ENCODE assay signal across 24 cellular contexts in genomic region chr1:168792142-168792541, GRCh38.
"Had no signal": no experiment of that assay in that cellular context is flagged by ENCODE, and none has a peak within 500 bp of the region (broad histone marks: within the 10 kb centered on the region; RNA-seq: fewer than 3 reads in every experiment).

No MANE protein-coding gene starts in this region.

- H3K27ac Mint-ChIP-seq: activated B cell treated with CpG ODN at 0.5 μM for 24 hours; activated CD4-positive, alpha-beta T cell treated with anti-CD3 and anti-CD28 coated beads, Interleukin-2, amount 10 ng/mL, durations not matched to agents 24 days and 14 days; activated naive CD8-positive, alpha-beta T cell; natural killer cell; progenitor cell of endocrine pancreas; T-helper 1 cell treated with Interleukin-12 subunit alpha and Interleukin-12 subunit beta and Interleukin-4 antibody, amounts not matched to agents 30 μg/mL and 1 μg/mL, for 36 hours had no signal

- H3K9me3 Mint-ChIP-seq: activated B cell treated with CpG ODN at 0.5 μM for 24 hours; activated CD4-positive, alpha-beta T cell treated with anti-CD3 and anti-CD28 coated beads, Interleukin-2, amount 10 ng/mL, durations not matched to agents 24 days and 14 days; central memory CD8-positive, alpha-beta T cell; mesothelial cell of epicardium; natural killer cell; T-helper 1 cell treated with Interleukin-12 subunit alpha and Interleukin-12 subunit beta and Interleukin-4 antibody, amounts not matched to agents 30 μg/mL and 1 μg/mL, for 36 hours had no signal

- H3K27me3 ChIP-seq: breast epithelium, hepatocyte, sigmoid colon, upper lobe of left lung had no signal

- H3K4me3 Mint-ChIP-seq: activated B cell treated with CpG ODN at 0.5 μM for 24 hours; activated CD4-positive, alpha-beta T cell treated with anti-CD3 and anti-CD28 coated beads, Interleukin-2, amount 10 ng/mL, durations not matched to agents 24 days and 14 days; activated naive CD8-positive, alpha-beta T cell; central memory CD8-positive, alpha-beta T cell; mesothelial cell of epicardium; natural killer cell; T-helper 1 cell treated with Interleukin-12 subunit alpha and Interleukin-12 subunit beta and Interleukin-4 antibody, amounts not matched to agents 30 μg/mL and 1 μg/mL, for 36 hours had no signal

- H3K4me2 ChIP-seq: hepatocyte had no signal

- DNase-seq: activated B cell treated with CpG ODN at 0.5 μM for 24 hours; activated CD4-positive, alpha-beta T cell treated with anti-CD3 and anti-CD28 coated beads, Interleukin-2, amount 10 ng/mL, durations not matched to agents 24 days and 14 days; activated T-cell treated with anti-CD3 and anti-CD28 coated beads, Interleukin-2, amount 50 U/mL, for 1 hour; amniotic stem cell; effector memory CD4-positive, alpha-beta T cell; glutamatergic neuron; kidney glomerular epithelial cell; left ventricle myocardium superior; mammary epithelial cell; natural killer cell; retina; sigmoid colon; stimulated activated CD4-positive, alpha-beta T cell treated with anti-CD3 and anti-CD28 coated beads, Interleukin-2, amount 100 ng/mL, for 48 hours; stimulated activated CD8-positive, alpha-beta memory T cell treated with anti-CD3 and anti-CD28 coated beads, Interleukin-4, amount 100 ng/mL, for 48 hours; stimulated activated naive CD4-positive, alpha-beta T cell; upper lobe of left lung had no signal

- FAIRE-seq: frontal cortex had no signal

- H3K36me3 Mint-ChIP-seq: activated naive CD8-positive, alpha-beta T cell; mesothelial cell of epicardium; natural killer cell had no signal

- H3K4me3 ChIP-seq: breast epithelium, hepatocyte, sigmoid colon, upper lobe of left lung had no signal

- H3K27ac ChIP-seq: breast epithelium, hepatocyte, sigmoid colon, upper lobe of left lung had no signal

- H3K36me3 ChIP-seq: breast epithelium, sigmoid colon, upper lobe of left lung had no signal

- H3K9me3 ChIP-seq: breast epithelium, sigmoid colon, upper lobe of left lung had no signal

- H2AFZ ChIP-seq: hepatocyte had no signal

- H3K79me2 ChIP-seq: hepatocyte had no signal

- H3K4me1 Mint-ChIP-seq: activated B cell treated with CpG ODN at 0.5 μM for 24 hours; activated CD4-positive, alpha-beta T cell treated with anti-CD3 and anti-CD28 coated beads, Interleukin-2, amount 10 ng/mL, durations not matched to agents 24 days and 14 days; central memory CD8-positive, alpha-beta T cell had no signal

- H3K4me1 ChIP-seq: breast epithelium, sigmoid colon, upper lobe of left lung had no signal

- H3K27me3 Mint-ChIP-seq: progenitor cell of endocrine pancreas had no signal
